8 cellular contexts compared by ENCODE assay signal in genomic region chr7:158782638-158783490, GRCh38. TPM values are rescaled to one million over a fixed set of nuclear protein-coding genes. Genes with fewer than 3 reads are reported as not detected.
DNase-seq lines count a peak whose midpoint lies in the region; ATAC-seq lines count a peak whose summit lies in the region.

No MANE protein-coding gene starts in this region.

- H3K27me3 ChIP-seq in effector memory CD4-positive, alpha-beta T cell (replicated peaks; ENCODE audit: control insufficient read depth, insufficient read depth, low read length, poor library complexity, severe bottlenecking) = no peaks in the 10 kb centered on the region

- H3K9me3 ChIP-seq in effector memory CD4-positive, alpha-beta T cell (ENCODE audit: control insufficient read depth, low read length) = no peaks in the 10 kb centered on the region

- no peaks in the 10 kb centered on the region for H3K9me3 Mint-ChIP-seq in effector memory CD8-positive, alpha-beta T cell

- H3K27ac ChIP-seq in effector memory CD4-positive, alpha-beta T cell (ENCODE audit: insufficient read depth, low read length, poor library complexity, severe bottlenecking) = no peak overlapping the region

- no peak overlapping the region for H3K4me3 ChIP-seq in effector memory CD4-positive, alpha-beta T cell (ENCODE audit: insufficient read depth, low read depth, low read length, poor library complexity, severe bottlenecking)

- ATAC-seq in effector memory CD8-positive, alpha-beta T cell (replicated peaks) = peak; percentile 59

- H3K36me3 ChIP-seq in effector memory CD4-positive, alpha-beta T cell (ENCODE audit: control insufficient read depth, insufficient read depth, low read length) = peaks cover 47% of the 10 kb centered on the region

- DNase-seq in COR-L47 (lab: John Stamatoyannopoulos, UW) = peak; percentile 13
- DNase-seq in NCI-H2029 treated with DMSO at 0.1 percent for 48 hours (lab: John Stamatoyannopoulos, UW) = peak; percentile 44
- DNase-seq in effector memory CD8-positive, alpha-beta T cell = no peak
- peak; percentile 76 to 92 for DNase-seq in lung microvascular endothelial cell (ENCODE audit: low read depth in 2 of 2)
- DNase-seq in GOT3 (lab: John Stamatoyannopoulos, UW) = no peak
- DNase-seq in effector memory CD4-positive, alpha-beta T cell = no peak
- DNase-seq in T-helper 9 cell = no peak
- no peak for DNase-seq in NCI-H526 treated with DMSO at 0.1 percent for 48 hours (lab: John Stamatoyannopoulos, UW)

- H3K27me3 Mint-ChIP-seq in effector memory CD8-positive, alpha-beta T cell = no peaks in the 10 kb centered on the region

- no peak overlapping the region for H3K4me3 Mint-ChIP-seq in effector memory CD8-positive, alpha-beta T cell

- peaks cover 12% of the 10 kb centered on the region for H3K36me3 Mint-ChIP-seq in effector memory CD8-positive, alpha-beta T cell (ENCODE audit: insufficient read depth)

- peaks cover 5 to 10% of the 10 kb centered on the region in 2 donors for H3K4me1 Mint-ChIP-seq in effector memory CD8-positive, alpha-beta T cell (ENCODE audit: low read depth in 2 of 2)

- H3K4me1 ChIP-seq in effector memory CD4-positive, alpha-beta T cell (ENCODE audit: control insufficient read depth, insufficient read depth, low read length, poor library complexity, severe bottlenecking) = peaks cover 10% of the 10 kb centered on the region

- no peak overlapping the region for H3K27ac Mint-ChIP-seq in effector memory CD8-positive, alpha-beta T cell

RNA-seq across cellular contexts. Expression of gene ESYT2, which starts 46.4 kb away (rescaled TPM):
- 32.9 and 42.7 TPM in 2 replicates for total RNA-seq in lung microvascular endothelial cell

Comparison
In these comparisons a context has a peak if more than half of its experiments do, and no peak if none do; other contexts are left out.
1. DNase-seq: peak in COR-L47 (single experiment), NCI-H2029 treated with DMSO at 0.1 percent for 48 hours (single experiment) and lung microvascular endothelial cell (2 of 2); none in effector memory CD8-positive, alpha-beta T cell (0 of 3), GOT3 (single experiment), effector memory CD4-positive, alpha-beta T cell (0 of 3), T-helper 9 cell (single experiment) and NCI-H526 treated with DMSO at 0.1 percent for 48 hours (single experiment).